8 cellular contexts compared by ENCODE assay signal in genomic region chr2:60549250-60550150, GRCh38. TPM values are rescaled to one million over a fixed set of nuclear protein-coding genes. Genes with fewer than 3 reads are reported as not detected.
A peak's percentile ranks its signal among the peaks of the same experiment; 100 is the strongest.
DNase-seq lines count a peak whose midpoint lies in the region; ATAC-seq and TF ChIP-seq lines count a peak whose summit lies in the region.

No MANE protein-coding gene starts in this region.

- peak overlapping the region; percentile 31; the same call in 1 of the 2 replicates for H2AFZ ChIP-seq in OCI-LY7 (ENCODE audit: low read length)

- H3K4me3 ChIP-seq in HEK293 (ENCODE audit: low read depth, low read length) (peak overlapping the region; percentile 77), OCI-LY7 (ENCODE audit: low read depth, low read length, poor library complexity, severe bottlenecking) (peak overlapping the region; percentile 93), mucosa of descending colon (peak overlapping the region; percentile 52)

- H4K20me1 ChIP-seq in OCI-LY7 (ENCODE audit: insufficient read depth, low read length), result peaks cover 11% of the 10 kb centered on the region; the same call in 1 of the 2 replicates

- H3K27ac ChIP-seq in HEK293 (ENCODE audit: extremely low read depth, low read depth, low read length), result peak overlapping the region; percentile 99
- peak overlapping the region; percentile 90 for H3K27ac ChIP-seq in OCI-LY7 (ENCODE audit: low read depth, low read length, poor library complexity, severe bottlenecking)

- peak; percentile 17 for ATAC-seq in mucosa of descending colon

- POLR2A ChIA-PET in HEK293 (lab: Yijun Ruan, JAX) (interaction anchor here (0.6 to 2.0 kb wide), 10 partner anchors 9 to 582 kb away, joined by 3 to 12 read pairs (median 6); no protein-coding TSS in a partner anchor), OCI-LY7 (lab: Charles Lee) (interaction anchor here (0.6 to 4.1 kb wide), 18 partner anchors 8 to 662 kb away, joined by 3 to 31 read pairs (median 4); no protein-coding TSS in a partner anchor)

- no TSS peak for BruUV-seq in OCI-LY7 (replicated peaks; lab: Mats Ljungman, UMichigan)

- H3K9me2 ChIP-seq in OCI-LY7 (ENCODE audit: insufficient read depth, low read length), result no peaks in the 10 kb centered on the region

- peak overlapping the region; percentile 100 for H3K4me2 ChIP-seq in OCI-LY7 (ENCODE audit: low read length)

- TF ChIP-seq CTCF in HEK293 (tag by site-specific recombination; IDR thresholded peaks at IDR 0.05) (no peak), OCI-LY7 (conservative IDR thresholded peaks at IDR 0.05; ENCODE audit: low read length) (no peak), mucosa of descending colon (IDR thresholded peaks at IDR 0.05) (no peak)

- CTCF ChIA-PET in HEK293 (lab: Yijun Ruan, JAX), result interaction anchor here (0.6 to 1.7 kb wide), 31 partner anchors 7 to 1976 kb away, joined by 3 to 9 read pairs (median 3); no protein-coding TSS in a partner anchor
- CTCF ChIA-PET in OCI-LY7 (lab: Charles Lee; ENCODE audit: unreplicated experiment), result interaction anchor here (0.6 to 2.0 kb wide), 11 partner anchors 99 to 1485 kb away, joined by 3 to 14 read pairs (median 3); no protein-coding TSS in a partner anchor

- H3K9me3 ChIP-seq in HEK293 (ENCODE audit: control insufficient read depth, insufficient read depth, low read depth, low read length) (no peaks in the 10 kb centered on the region), OCI-LY7 (ENCODE audit: low read length) (no peaks in the 10 kb centered on the region), mucosa of descending colon (no peaks in the 10 kb centered on the region)

- peaks cover 0 to 18% of the 10 kb centered on the region in 2 experiments; a peak in 1 of 3 replicates for H3K36me3 ChIP-seq in HEK293 (ENCODE audit: control insufficient read depth in 2 of 2, insufficient read depth in 1 of 2, low read length in 2 of 2)
- H3K36me3 ChIP-seq in OCI-LY7 (ENCODE audit: insufficient read depth, low read length), result peaks cover 56% of the 10 kb centered on the region
- no peaks in the 10 kb centered on the region for H3K36me3 ChIP-seq in mucosa of descending colon (ENCODE audit: low read depth)

- DNase-seq in NCI-H1105 treated with DMSO at 0.1 percent for 48 hours (lab: John Stamatoyannopoulos, UW) (peak; percentile 52), NCI-H1105 (lab: John Stamatoyannopoulos, UW) (no peak), OCI-LY7 (ENCODE audit: low spot score) (peak; percentile 71), dermis blood vessel endothelial cell (peak; percentile 16), mucosa of descending colon (peak; percentile 60 to 75 (median 66)), NCI-H1048 (lab: John Stamatoyannopoulos, UW) (no peak)
- no peak for DNase-seq in activated CD4-positive, CD25-positive, alpha-beta regulatory T cell (lab: John Stamatoyannopoulos, UW)

- H3K4me1 ChIP-seq in HEK293 (ENCODE audit: control insufficient read depth, insufficient read depth, low read length) (peaks cover 19% of the 10 kb centered on the region), OCI-LY7 (ENCODE audit: insufficient read depth, low read length, poor library complexity, severe bottlenecking) (peaks cover 40% of the 10 kb centered on the region), mucosa of descending colon (ENCODE audit: low read depth) (peaks cover 17% of the 10 kb centered on the region)

- intact Hi-C loops in OCI-LY7 (cut with micrococcal nuclease; ENCODE audit: unreplicated experiment), result loop anchor here (1.0 to 10.0 kb wide), 9 partner anchors 65 to 1485 kb away; partner anchors contain the start of gene REL
- intact Hi-C loops in mucosa of descending colon (cut with DNase I, micrococcal nuclease), result loop anchor here (5.0 to 10.0 kb wide), 4 partner anchors 335 to 1525 kb away; no protein-coding TSS in a partner anchor

- H3K79me2 ChIP-seq in OCI-LY7 (ENCODE audit: insufficient read depth, low read depth, low read length), result peaks cover 86% of the 10 kb centered on the region

TF ChIP-seq in HEK293, 187 proteins besides CTCF, POLR2A, EP300 and RAD21 (continues in another document):
- TF ChIP-seq ZNF660 (tag by site-specific recombination; IDR thresholded peaks at IDR 0.05) (no peak), ZNF449 (tag by site-specific recombination; IDR thresholded peaks at IDR 0.05) (peak; percentile 39; the same call in 1 of the 2 replicates), ATF2 (tag by site-specific recombination; IDR thresholded peaks at IDR 0.05; ENCODE audit: low read depth) (no peak), KLF8 (tag by site-specific recombination; IDR thresholded peaks at IDR 0.05) (no peak), ZNF843 (tag by site-specific recombination; IDR thresholded peaks at IDR 0.05) (no peak), ZNF692 (tag by site-specific recombination; IDR thresholded peaks at IDR 0.05) (0 out of 2 replicates have a peak, but pooled peaks have one; percentile 18), ZNF510 (tag by site-specific recombination; IDR thresholded peaks at IDR 0.05; ENCODE audit: insufficient replicate concordance) (no peak), ZNF302 (tag by site-specific recombination; IDR thresholded peaks at IDR 0.05; ENCODE audit: low read depth) (no peak), ZBTB17 (tag by site-specific recombination; IDR thresholded peaks at IDR 0.05) (no peak), ZNF19 (tag by site-specific recombination; IDR thresholded peaks at IDR 0.05; ENCODE audit: low read depth) (no peak), ZNF211 (tag by site-specific recombination; IDR thresholded peaks at IDR 0.05; ENCODE audit: low read depth) (no peak), ZNF121 (tag by site-specific recombination; IDR thresholded peaks at IDR 0.05) (no peak), PATZ1 (tag by site-specific recombination; IDR thresholded peaks at IDR 0.05) (peak; percentile 65), KLF1 (tag by site-specific recombination; IDR thresholded peaks at IDR 0.05) (no peak), ZNF335 (tag by site-specific recombination; conservative IDR thresholded peaks at IDR 0.05) (peak; percentile 35; the same call in 1 of the 2 replicates), SETDB1 (IDR thresholded peaks at IDR 0.05; ENCODE audit: insufficient read length, low read length) (no peak), ZFP41 (tag by site-specific recombination; IDR thresholded peaks at IDR 0.05; ENCODE audit: borderline replicate concordance) (no peak), ZNF157 (tag by site-specific recombination; IDR thresholded peaks at IDR 0.05) (no peak), ZNF530 (tag by site-specific recombination; IDR thresholded peaks at IDR 0.05; ENCODE audit: low read depth) (no peak), ZNF624 (tag by site-specific recombination; IDR thresholded peaks at IDR 0.05) (no peak), ZNF239 (tag by site-specific recombination; IDR thresholded peaks at IDR 0.05) (no peak)

RNA-seq across cellular contexts. Expression of gene BCL11A, which starts 4.0 kb away (rescaled TPM):
- total RNA-seq in OCI-LY7 (2014; rRNA removed; shearing (Covaris generic)), result 54.9 and 64.3 TPM in 2 replicates
- 163 and 167 TPM in 2 replicates for total RNA-seq in OCI-LY7 (2022)
- under 0.01 and 0.23 TPM in 2 replicates for total RNA-seq in dermis blood vessel endothelial cell
- 10 to 100 TPM; 22.8 to 59.6 (median 40.7) TPM for total RNA-seq in mucosa of descending colon

Comparison
In these comparisons a context has a peak if more than half of its experiments do, and no peak if none do; other contexts are left out.
1. DNase-seq: peak in NCI-H1105 treated with DMSO at 0.1 percent for 48 hours (single experiment), OCI-LY7 (single experiment), dermis blood vessel endothelial cell (single experiment) and mucosa of descending colon (3 of 3); none in NCI-H1105 (single experiment), activated CD4-positive, CD25-positive, alpha-beta regulatory T cell (0 of 4) and NCI-H1048 (single experiment).
2. RNA of gene BCL11A, which starts 4.0 kb away (total RNA-seq): 54.9 to 167 TPM in OCI-LY7 and 22.8 to 59.6 TPM in mucosa of descending colon; under 0.01 to 0.23 TPM in dermis blood vessel endothelial cell; every median in the first group is over 10 times any median in the second.
3. Peak in every context shown above with its lines, with median percentiles within 50 percentile points of each other: H3K4me3 ChIP-seq.